In the genomic region with DNA sequence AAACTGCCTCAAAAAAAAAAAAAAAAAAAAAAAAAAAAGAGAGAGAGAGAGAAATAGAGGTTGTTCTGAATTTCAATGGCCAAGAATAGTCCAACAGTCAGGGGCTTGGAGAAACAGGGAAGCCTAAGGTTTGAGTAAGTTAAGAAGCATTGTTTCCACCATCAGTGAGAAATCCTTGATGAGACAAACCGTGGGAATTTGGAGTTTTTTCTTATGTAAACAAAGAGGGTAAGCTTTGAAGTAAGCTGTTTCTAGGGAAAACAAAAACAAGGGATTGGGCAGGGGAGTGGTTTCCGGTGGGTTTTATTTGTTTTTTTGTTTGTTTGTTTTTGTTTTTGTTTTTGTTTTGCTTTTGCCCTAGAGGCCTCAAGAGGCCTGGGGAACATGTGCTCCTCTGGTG, we compare ENCODE assay signal across 19 cellular contexts. TPM values are rescaled to one million over a fixed set of nuclear protein-coding genes. Genes with fewer than 3 reads are reported as not detected.
DNase-seq lines count a peak whose midpoint lies in the region; ATAC-seq, FAIRE-seq and TF ChIP-seq lines count a peak whose summit lies in the region.
"Had no signal": no experiment of that assay in that cellular context is flagged by ENCODE, and none has a peak within 500 bp of the region (broad histone marks: within the 10 kb centered on the region; RNA-seq: fewer than 3 reads in every experiment).

No MANE protein-coding gene starts in this region.

- H3K4me2 ChIP-seq in HepG2 (ENCODE audit: low read depth, low read length), result no peak overlapping the region

- H3K4me1 ChIP-seq in HepG2 (ENCODE audit: insufficient read depth, low read length) (no peaks in the 10 kb centered on the region), right lobe of liver (no peaks in the 10 kb centered on the region)

- no peak for TF ChIP-seq RAD21 in HepG2 (CRISPR knock-in tag; IDR thresholded peaks at IDR 0.05)

- H3K79me2 ChIP-seq in HepG2 (ENCODE audit: insufficient read depth, low read length), result no peaks in the 10 kb centered on the region

- DNase-seq in HepG2 (ENCODE audit: low spot score) (no peak), right lobe of liver (no peak), WTC11 (ENCODE audit: low spot score) (no peak), iPS-NIHi11 (ENCODE audit: low spot score) (peak; percentile 27)
- DNase-seq: CD8-positive, alpha-beta T cell; COR-L47; DND-41 had no signal

- TF ChIP-seq POLR2A in HepG2 (IDR thresholded peaks at IDR 0.05; ENCODE audit: insufficient read depth in 1 of 2, low read depth in 2 of 2, low read length in 2 of 2) (no peak), right lobe of liver (IDR thresholded peaks at IDR 0.05) (no peak)

- H4K20me1 ChIP-seq in HepG2 (ENCODE audit: insufficient read depth, low read length), result no peaks in the 10 kb centered on the region

- H3K4me1 Mint-ChIP-seq in WTC11, result peaks cover 14% of the 10 kb centered on the region
- H3K4me1 Mint-ChIP-seq: CD14-positive monocyte had no signal

- H3K27ac Mint-ChIP-seq in WTC11, result peak overlapping the region; percentile 79; the same call in 1 of the 2 replicates
- H3K27ac Mint-ChIP-seq: CD14-positive monocyte; CD8-positive, alpha-beta T cell had no signal

- in situ Hi-C loops in HepG2 (cut with HindIII; ENCODE audit: extremely low pct_ligation_motif_present, low pct_unique_long_range_greater_than_20kb), result no loop called here

- TF ChIP-seq EP300 in HepG2 (IDR thresholded peaks at IDR 0.05; ENCODE audit: low read depth in 2 of 2, low read length in 2 of 2) (no peak), HepG2 (CRISPR knock-in tag; IDR thresholded peaks at IDR 0.05; ENCODE audit: borderline replicate concordance) (no peak)

- no peak for FAIRE-seq in HepG2 (lab: Jason Lieb, UNC)
- FAIRE-seq: HTR-8/SVneo, K562 had no signal

- H3K9me3 Mint-ChIP-seq in WTC11, result no peaks in the 10 kb centered on the region
- H3K9me3 Mint-ChIP-seq: CD8-positive, alpha-beta T cell had no signal

- H2AFZ ChIP-seq in HepG2 (ENCODE audit: low read length), result no peak overlapping the region

- H3K4me3 ChIP-seq in HepG2 (replicated peaks in 1 of 3; ENCODE audit: insufficient read depth in 1 of 3, low read depth in 2 of 3, low read length in 3 of 3) (no peak overlapping the region), right lobe of liver (no peak overlapping the region)
- H3K4me3 ChIP-seq: K562 had no signal

- H3K36me3 ChIP-seq in HepG2 (replicated peaks in 1 of 2; ENCODE audit: control insufficient read depth in 1 of 2, insufficient read depth in 2 of 2, low read length in 2 of 2), result no peaks in the 10 kb centered on the region
- H3K36me3 ChIP-seq in right lobe of liver, result no peaks in the 10 kb centered on the region

- WGBS in HepG2 (ENCODE audit: low lambda C conversion rate), result 0% methylated on average over 2 of the region's 2 CpGs
- 38% methylated on average over 2 of the region's 2 CpGs for WGBS in right lobe of liver (ENCODE audit: insufficient coverage, low coverage, low lambda C conversion rate, missing lambda C conversion rate)

- TF ChIP-seq CTCF in HepG2 (CRISPR knock-in tag; IDR thresholded peaks at IDR 0.05) (no peak), right lobe of liver (IDR thresholded peaks at IDR 0.05) (no peak), WTC11 (IDR thresholded peaks at IDR 0.05) (no peak)

- H3K9me3 ChIP-seq in HepG2 (ENCODE audit: low read length) (peaks cover 35% of the 10 kb centered on the region), right lobe of liver (no peaks in the 10 kb centered on the region)

- no peak overlapping the region for H3K27ac ChIP-seq in HepG2 (ENCODE audit: extremely low read length, insufficient read depth, low read length)
- no peak overlapping the region for H3K27ac ChIP-seq in right lobe of liver
- H3K27ac ChIP-seq: 22Rv1 had no signal

- peaks cover 60% of the 10 kb centered on the region for H3K27me3 Mint-ChIP-seq in WTC11 (ENCODE audit: low read depth)

- no peak for ATAC-seq in HepG2
- no peak for ATAC-seq in right lobe of liver
- no peak for ATAC-seq in WTC11
- ATAC-seq in GM21367 (IDR thresholded peaks at IDR 0.05; ENCODE audit: unreplicated experiment), result no peak
- no peak for ATAC-seq in GM21717 (IDR thresholded peaks at IDR 0.05; ENCODE audit: unreplicated experiment)
- ATAC-seq in HG02571 (IDR thresholded peaks at IDR 0.05; ENCODE audit: unreplicated experiment), result no peak
- no peak for ATAC-seq in HG03565 (IDR thresholded peaks at IDR 0.05; ENCODE audit: unreplicated experiment)
- ATAC-seq: CD8-positive, alpha-beta T cell; HCT116; K562 had no signal

- H3K36me3 Mint-ChIP-seq in WTC11, result no peaks in the 10 kb centered on the region
- H3K36me3 Mint-ChIP-seq: CD14-positive monocyte; CD8-positive, alpha-beta T cell had no signal

- BruUV-seq in HepG2 (replicated peaks; lab: Mats Ljungman, UMichigan), result no TSS peak

- H3K9ac ChIP-seq in HepG2 (ENCODE audit: insufficient read depth, low read depth, low read length), result no peak overlapping the region

- CTCF ChIA-PET in HepG2 (lab: Yijun Ruan, JAX; ENCODE audit: low intra/inter-chr PET ratio, low total read pairs), result no interaction called here
- CTCF ChIA-PET in WTC11 (lab: Charles Lee), result interaction anchor here (2.9 kb wide), 1 partner anchor 8 kb away, joined by 10 read pairs; no protein-coding TSS in a partner anchor

- H3K27me3 ChIP-seq in HepG2 (ENCODE audit: control insufficient read depth in 1 of 2, insufficient read depth in 2 of 2, low read length in 2 of 2) (no peaks in the 10 kb centered on the region), right lobe of liver (no peaks in the 10 kb centered on the region)

- no peak overlapping the region for H3K4me3 Mint-ChIP-seq in WTC11
- H3K4me3 Mint-ChIP-seq: CD14-positive monocyte; CD8-positive, alpha-beta T cell had no signal

- intact Hi-C loops in HepG2 (cut with micrococcal nuclease; ENCODE audit: unreplicated experiment), result no loop called here
- intact Hi-C loops in right lobe of liver (cut with DNase I), result no loop called here

- POLR2A ChIA-PET in HepG2 (lab: Yijun Ruan, JAX), result no interaction called here
- POLR2A ChIA-PET in WTC11 (lab: Charles Lee), result no interaction called here

RNA-seq across cellular contexts. Expression of a gene that starts 11.2 kb away (rescaled TPM):
- total RNA-seq in HepG2 (2016; rRNA removed; fragmentation: Illumina TruSeq; extraction: Trizol) (not detected in 2 replicates), right lobe of liver (not detected), WTC11 (2021) (not detected in 3 replicates)
- total RNA-seq in HepG2 (2016; cell fraction: cytosol; rRNA removed; fragmentation: Illumina TruSeq; extraction: Trizol; ENCODE audit: low read depth), result not detected in 2 replicates
- total RNA-seq in HepG2 (2016; cell fraction: insoluble cytoplasmic fraction; rRNA removed; fragmentation: Illumina TruSeq; extraction: Trizol), result not detected in 2 replicates
- total RNA-seq in HepG2 (2016; cell fraction: membrane; rRNA removed; fragmentation: Illumina TruSeq; extraction: Trizol), result not detected in 2 replicates
- total RNA-seq in HepG2 (2016; cell fraction: nucleus; rRNA removed; fragmentation: Illumina TruSeq; extraction: Trizol), result not detected in 2 replicates
- not detected in 2 replicates for polyA plus RNA-seq in HepG2 (2011; rRNA removed)
- polyA plus RNA-seq in HepG2 (2011; cell fraction: cytosol; rRNA removed), result not detected in 2 replicates
- polyA plus RNA-seq in HepG2 (2011; cell fraction: nucleus; rRNA removed), result not detected in 2 replicates
- polyA plus RNA-seq in HepG2 (2012), result not detected in 2 replicates
- polyA plus RNA-seq in HepG2 (2016; cell fraction: cytosol; fragmentation: Illumina TruSeq; extraction: Trizol; ENCODE audit: low read depth), result not detected in 2 replicates
- not detected in 2 replicates for polyA plus RNA-seq in HepG2 (2016; cell fraction: insoluble cytoplasmic fraction; fragmentation: Illumina TruSeq; extraction: Trizol; ENCODE audit: low read depth)
- polyA plus RNA-seq in HepG2 (2016; cell fraction: membrane; fragmentation: Illumina TruSeq; extraction: Trizol; ENCODE audit: low read depth), result not detected in 2 replicates
- not detected in 2 replicates for polyA plus RNA-seq in HepG2 (2016; cell fraction: nucleus; fragmentation: Illumina TruSeq; extraction: Trizol; ENCODE audit: insufficient read depth, low read depth)
- not detected in 2 replicates for polyA minus RNA-seq in HepG2 (2011; rRNA and poly(A)+ RNA removed; ENCODE audit: low replicate concordance)
- not detected in 2 replicates for polyA minus RNA-seq in HepG2 (2011; cell fraction: cytosol; rRNA and poly(A)+ RNA removed)
- polyA minus RNA-seq in HepG2 (2011; cell fraction: nucleus; rRNA and poly(A)+ RNA removed), result not detected in 2 replicates
- total RNA-seq: A673; CD8-positive, alpha-beta T cell; H4; K562 had no signal
- polyA plus RNA-seq: BJ, CD14-positive monocyte had no signal

RNA-seq across cellular contexts. Expression of a gene that starts 39.8 kb away (rescaled TPM):
- total RNA-seq in HepG2 (2016; rRNA removed; fragmentation: Illumina TruSeq; extraction: Trizol) (14.1 and 23.1 TPM in 2 replicates), right lobe of liver (1 to 10 TPM in 5 of 6 experiments, under 1 TPM in 1; 0.68 to 3.5 (median 1.9) TPM), WTC11 (2021) (10.8 to 15.3 TPM (median 12.4 TPM) in 3 replicates)
- 2.5 and 3.3 TPM in 2 replicates for total RNA-seq in HepG2 (2016; cell fraction: cytosol; rRNA removed; fragmentation: Illumina TruSeq; extraction: Trizol; ENCODE audit: low read depth)
- total RNA-seq in HepG2 (2016; cell fraction: insoluble cytoplasmic fraction; rRNA removed; fragmentation: Illumina TruSeq; extraction: Trizol), result 15.1 and 26.6 TPM in 2 replicates
- total RNA-seq in HepG2 (2016; cell fraction: membrane; rRNA removed; fragmentation: Illumina TruSeq; extraction: Trizol), result 6.9 and 9.8 TPM in 2 replicates
- 9.8 and 11.9 TPM in 2 replicates for total RNA-seq in HepG2 (2016; cell fraction: nucleus; rRNA removed; fragmentation: Illumina TruSeq; extraction: Trizol)
- 5.2 and 6.5 TPM in 2 replicates for polyA plus RNA-seq in HepG2 (2011; rRNA removed)
- polyA plus RNA-seq in HepG2 (2011; cell fraction: cytosol; rRNA removed), result 3.0 and 5.7 TPM in 2 replicates
- polyA plus RNA-seq in HepG2 (2011; cell fraction: nucleus; rRNA removed), result 4.4 and 6.1 TPM in 2 replicates
- polyA plus RNA-seq in HepG2 (2012), result 6.0 and 8.5 TPM in 2 replicates
- 0.46 TPM in 2 replicates for polyA plus RNA-seq in HepG2 (2016; cell fraction: cytosol; fragmentation: Illumina TruSeq; extraction: Trizol; ENCODE audit: low read depth)
- polyA plus RNA-seq in HepG2 (2016; cell fraction: insoluble cytoplasmic fraction; fragmentation: Illumina TruSeq; extraction: Trizol; ENCODE audit: low read depth), result 10.2 and 10.9 TPM in 2 replicates
- 1.1 and 1.4 TPM in 2 replicates for polyA plus RNA-seq in HepG2 (2016; cell fraction: membrane; fragmentation: Illumina TruSeq; extraction: Trizol; ENCODE audit: low read depth)
- 8.3 and 9.0 TPM in 2 replicates for polyA plus RNA-seq in HepG2 (2016; cell fraction: nucleus; fragmentation: Illumina TruSeq; extraction: Trizol; ENCODE audit: insufficient read depth, low read depth)
- 2.0 and 3.8 TPM in 2 replicates for polyA minus RNA-seq in HepG2 (2011; rRNA and poly(A)+ RNA removed; ENCODE audit: low replicate concordance)
- 7.4 and 11.6 TPM in 2 replicates for polyA minus RNA-seq in HepG2 (2011; cell fraction: cytosol; rRNA and poly(A)+ RNA removed)
- 11.7 and 18.5 TPM in 2 replicates for polyA minus RNA-seq in HepG2 (2011; cell fraction: nucleus; rRNA and poly(A)+ RNA removed)

RNA-seq across cellular contexts. Expression of a gene that starts 42.1 kb away (rescaled TPM):
- total RNA-seq in HepG2 (2016; rRNA removed; fragmentation: Illumina TruSeq; extraction: Trizol) (not detected in 2 replicates), right lobe of liver (not detected), WTC11 (2021) (0.26 to 0.46 TPM (median 0.46 TPM) in 3 replicates)
- total RNA-seq in HepG2 (2016; cell fraction: cytosol; rRNA removed; fragmentation: Illumina TruSeq; extraction: Trizol; ENCODE audit: low read depth), result not detected in 2 replicates
- total RNA-seq in HepG2 (2016; cell fraction: insoluble cytoplasmic fraction; rRNA removed; fragmentation: Illumina TruSeq; extraction: Trizol), result not detected in 2 replicates
- total RNA-seq in HepG2 (2016; cell fraction: membrane; rRNA removed; fragmentation: Illumina TruSeq; extraction: Trizol), result not detected in 2 replicates
- total RNA-seq in HepG2 (2016; cell fraction: nucleus; rRNA removed; fragmentation: Illumina TruSeq; extraction: Trizol), result not detected in 2 replicates
- 0.03 TPM in 1 of 2 replicates, not detected in the other for polyA plus RNA-seq in HepG2 (2011; rRNA removed)
- 0.04 TPM in 1 of 2 replicates, not detected in the other for polyA plus RNA-seq in HepG2 (2011; cell fraction: cytosol; rRNA removed)
- polyA plus RNA-seq in HepG2 (2011; cell fraction: nucleus; rRNA removed), result not detected in 2 replicates
- not detected in 2 replicates for polyA plus RNA-seq in HepG2 (2012)
- polyA plus RNA-seq in HepG2 (2016; cell fraction: cytosol; fragmentation: Illumina TruSeq; extraction: Trizol; ENCODE audit: low read depth), result not detected in 2 replicates
- not detected in 2 replicates for polyA plus RNA-seq in HepG2 (2016; cell fraction: insoluble cytoplasmic fraction; fragmentation: Illumina TruSeq; extraction: Trizol; ENCODE audit: low read depth)
- polyA plus RNA-seq in HepG2 (2016; cell fraction: membrane; fragmentation: Illumina TruSeq; extraction: Trizol; ENCODE audit: low read depth), result not detected in 2 replicates
- polyA plus RNA-seq in HepG2 (2016; cell fraction: nucleus; fragmentation: Illumina TruSeq; extraction: Trizol; ENCODE audit: insufficient read depth, low read depth), result not detected in 2 replicates
- 0.09 TPM in 1 of 2 replicates, not detected in the other for polyA minus RNA-seq in HepG2 (2011; rRNA and poly(A)+ RNA removed; ENCODE audit: low replicate concordance)
- not detected in 2 replicates for polyA minus RNA-seq in HepG2 (2011; cell fraction: cytosol; rRNA and poly(A)+ RNA removed)
- polyA minus RNA-seq in HepG2 (2011; cell fraction: nucleus; rRNA and poly(A)+ RNA removed), result not detected in 2 replicates
- total RNA-seq: A673; CD8-positive, alpha-beta T cell; H4 had no signal
- polyA plus RNA-seq: BJ, CD14-positive monocyte had no signal
